Comparison of ENCODE assay signal across 17 cellular contexts in genomic region chr22:20773793-20774212, GRCh38. TPM values are rescaled to one million over a fixed set of nuclear protein-coding genes. Genes with fewer than 3 reads are reported as not detected.
DNase-seq lines count a peak whose midpoint lies in the region; ATAC-seq, FAIRE-seq and TF ChIP-seq lines count a peak whose summit lies in the region.
"Had no signal": no experiment of that assay in that cellular context is flagged by ENCODE, and none has a peak within 500 bp of the region (broad histone marks: within the 10 kb centered on the region; RNA-seq: fewer than 3 reads in every experiment).

SERPIND1 (plus strand) TSS chr22:20774113; CDS start chr22:20779313, 5,200 bp downstream.

- intact Hi-C loops in pancreas (cut with DNase I) = no loop called here

- peaks cover 5 to 25% (median 5%) of the 10 kb centered on the region in 3 donors for H3K4me1 ChIP-seq in pancreas

- H3K4me3 ChIP-seq in pancreas = no peak within 1 kb of the TSS

- no peaks in the 10 kb centered on the region for H3K36me3 ChIP-seq in pancreas

- H3K27ac ChIP-seq in pancreas = no peak within 1 kb of the TSS

- no peaks in the 10 kb centered on the region for H3K27me3 ChIP-seq in pancreas

- peak in 3 of 4 donors; percentile 18 to 57 (median 35) for ATAC-seq in pancreas
- no peak for ATAC-seq in GM18909 (IDR thresholded peaks at IDR 0.05; ENCODE audit: poor library complexity, unreplicated experiment)
- ATAC-seq: Panc1 had no signal

- H3K9me3 ChIP-seq in pancreas = no peaks in the 10 kb centered on the region

- DNase-seq in NCI-H510A treated with DMSO at 0.1 percent for 48 hours (lab: John Stamatoyannopoulos, UW) = peak; percentile 23
- no peak for DNase-seq in NCI-H510A (lab: John Stamatoyannopoulos, UW)
- DNase-seq in HuH-7 (ENCODE audit: low spot score) = peak; percentile 70
- DNase-seq in pancreas = no peak
- no peak for DNase-seq in NCI-H1092 treated with DMSO at 0.1 percent for 48 hours (lab: John Stamatoyannopoulos, UW)
- DNase-seq in GOT3 (lab: John Stamatoyannopoulos, UW) = no peak
- DNase-seq: 8988T, C1 segment of cervical spinal cord, H7, NCI-H187, NCI-H2171, NCI-H446, NCI-H82 had no signal

- 61 to 64% methylated on average over 4 of the region's 4 CpGs for WGBS in pancreas, 2 donors

- FAIRE-seq in pancreas (lab: Jason Lieb, UNC) = no peak

- TF ChIP-seq CTCF in pancreas (IDR thresholded peaks at IDR 0.05) = no peak

- in situ Hi-C loops in endometrial microvascular endothelial cells (cut with HindIII; ENCODE audit: inconsistent ontology term, low pct_unique_long_range_greater_than_20kb, low sequenced_read_pairs) = no loop called here

RNA-seq across cellular contexts. Expression of gene SERPIND1, which starts in this region (rescaled TPM):
- 29.5 TPM for total RNA-seq in endometrial microvascular endothelial cells (ENCODE audit: inconsistent ontology term)
- total RNA-seq in pancreas = under 1 TPM in 5 of 6 donors, not detected in 1; 0.09 to 0.35 (median 0.12) TPM
- under 1 TPM; 0.21 to 0.30 TPM for polyA plus RNA-seq in pancreas
- total RNA-seq: HT-29 had no signal

Comparison
In these comparisons a context has a peak if more than half of its experiments do, and no peak if none do; other contexts are left out.
1. RNA of gene SERPIND1 (total RNA-seq): 29.5 TPM in endometrial microvascular endothelial cells (single experiment); 0.09 to 0.35 TPM in pancreas; every median in the first group is over 10 times any median in the second.
2. DNase-seq: peak in NCI-H510A treated with DMSO at 0.1 percent for 48 hours (single experiment) and HuH-7 (single experiment); none in NCI-H510A (single experiment), pancreas (0 of 6), NCI-H1092 treated with DMSO at 0.1 percent for 48 hours (single experiment) and GOT3 (single experiment).
3. Peak in ATAC-seq in pancreas; RNA of the gene not detected or under 1 TPM.